21 cellular contexts compared by ENCODE assay signal in the genomic region with DNA sequence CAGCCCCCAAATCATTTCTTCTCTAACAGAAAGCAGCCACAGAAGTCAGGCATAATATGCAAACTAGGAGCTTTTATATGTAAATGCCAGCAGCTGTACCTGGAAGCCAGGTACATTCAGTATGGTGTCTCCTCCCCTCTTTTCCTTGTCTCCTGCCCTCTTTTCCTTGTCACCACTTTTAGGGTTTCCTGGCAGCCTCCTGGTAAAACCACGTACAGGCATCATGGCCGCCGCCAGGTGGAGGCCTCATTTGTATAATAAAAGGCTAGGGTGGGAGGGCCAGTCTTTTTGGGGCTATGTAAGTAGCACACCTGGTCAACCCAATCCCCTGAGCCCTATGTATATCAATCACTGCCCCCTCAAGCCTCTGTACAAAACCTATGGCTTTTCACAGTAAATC. TPM values are rescaled to one million over a fixed set of nuclear protein-coding genes. Genes with fewer than 3 reads are reported as not detected.
DNase-seq lines count a peak whose midpoint lies in the region; FAIRE-seq and TF ChIP-seq lines count a peak whose summit lies in the region.
"Had no signal": no experiment of that assay in that cellular context is flagged by ENCODE, and none has a peak within 500 bp of the region (broad histone marks: within the 10 kb centered on the region; RNA-seq: fewer than 3 reads in every experiment).

No MANE protein-coding gene starts in this region.

- H3K9ac ChIP-seq in HUES64 (ENCODE audit: low read depth, low read length) (peak overlapping the region; percentile 43; the same call in 1 of the 2 replicates), H1 (replicated peaks in 1 of 4; ENCODE audit: extremely low read depth in 1 of 4, low read depth in 3 of 4, low read length in 3 of 4) (no peak overlapping the region; a peak in 2 of 7 replicates)

- TF ChIP-seq EP300 in H1 (IDR thresholded peaks at IDR 0.05; ENCODE audit: borderline replicate concordance in 1 of 2, low read depth in 2 of 2, low read length in 2 of 2): peak in 1 of 2 experiments; percentile 47; a peak in 1 of 3 replicates

- no peak overlapping the region for H3K56ac ChIP-seq in H1 (replicated peaks; ENCODE audit: insufficient read length, low read depth, low read length)

- H3K36me3 Mint-ChIP-seq in endothelial cell (ENCODE audit: low read depth, unreplicated experiment): no peaks in the 10 kb centered on the region

- no peaks in the 10 kb centered on the region for H3K23me2 ChIP-seq in H1 (ENCODE audit: low read depth, low read length)

- H3K27ac ChIP-seq in HUES64 (ENCODE audit: low read depth, low read length) (peak overlapping the region; percentile 52), H1 (ENCODE audit: low read depth, low read length) (peak overlapping the region; percentile 66; the same call in 1 of the 2 replicates)
- H3K27ac ChIP-seq: C4-2B, HL-60, RWPE1 had no signal

- peaks cover 27% of the 10 kb centered on the region for H3K4me1 Mint-ChIP-seq in endothelial cell (ENCODE audit: unreplicated experiment)

- TF ChIP-seq POLR2A in H1 (IDR thresholded peaks at IDR 0.05; ENCODE audit: control extremely low read depth in 1 of 2, low read depth in 2 of 2, low read length in 2 of 2): no peak

- no peaks in the 10 kb centered on the region for H3K36me3 ChIP-seq in HUES64 (ENCODE audit: insufficient read depth, low read length)
- H3K36me3 ChIP-seq in H1 (ENCODE audit: control insufficient read depth in 2 of 4, insufficient read depth in 4 of 4, low read length in 3 of 4): no peaks in the 10 kb centered on the region

- TF ChIP-seq RAD21 in H1 (IDR thresholded peaks at IDR 0.05 in 1 of 2, conservative IDR thresholded peaks at IDR 0.05 in 1 of 2; ENCODE audit: low read depth in 2 of 2, low read length in 2 of 2): 0 out of 4 replicates have a peak, but pooled peaks of 1 of the 2 experiments have one; percentile 8

- DNase-seq in ELF-1 (ENCODE audit: low read depth, low spot score) (peak; percentile 60), H1 (ENCODE audit: low read depth in 1 of 2, low spot score in 2 of 2) (peak; percentile 75 to 79), iPS-NIHi7 (ENCODE audit: extremely low spot score) (peak; percentile 57), cerebellum (ENCODE audit: low spot score) (no peak), endothelial cell (ENCODE audit: low spot score) (no peak), T1000 (lab: John Stamatoyannopoulos, UW) (no peak)
- DNase-seq in activated naive CD4-positive, alpha-beta T cell treated with anti-CD3 and anti-CD28 coated beads, Interleukin-2, amount 50 U/mL, for 16 hours: no peak
- DNase-seq: GOT3, KBM-7, NCI-H1436, NCI-H2029, NCI-H2171 treated with DMSO at 0.1 percent for 48 hours, NCI-H446 treated with DMSO at 0.1 percent for 48 hours, NCI-H82, PC-3, T-cell had no signal

- H2AFZ ChIP-seq in H1 (ENCODE audit: low read length): no peak overlapping the region

- no peaks in the 10 kb centered on the region for H3K9me3 Mint-ChIP-seq in endothelial cell (ENCODE audit: unreplicated experiment)
- H3K9me3 Mint-ChIP-seq: T-cell had no signal

- no peaks in the 10 kb centered on the region for H3K79me1 ChIP-seq in H1 (ENCODE audit: low read depth, low read length)

- H2AK5ac ChIP-seq in H1 (ENCODE audit: low read depth, low read length): no peak overlapping the region

- no peak overlapping the region for H2BK120ac ChIP-seq in H1 (replicated peaks; ENCODE audit: low read depth, low read length)

- CTCF ChIA-PET in H1 (lab: Charles Lee; ENCODE audit: partially characterized antibody): interaction anchor here (1.2 to 1.6 kb wide), 2 partner anchors 13 to 105 kb away, joined by 3 to 6 read pairs; no protein-coding TSS in a partner anchor

- peaks cover 62% of the 10 kb centered on the region for H3K4me1 ChIP-seq in HUES64 (ENCODE audit: insufficient read depth, low read length)
- H3K4me1 ChIP-seq in H1 (replicated peaks in 1 of 4; ENCODE audit: control insufficient read depth in 3 of 4, insufficient read depth in 4 of 4, low read length in 3 of 4): peaks cover 10 to 30% (median 20%) of the 10 kb centered on the region in 4 experiments

- WGBS in HUES64: 43% methylated on average over 3 of the region's 3 CpGs
- WGBS in H1 (ENCODE audit: extremely low coverage in 1 of 2, insufficient coverage in 1 of 2, insufficient read length in 1 of 2, insufficient replicate concordance in 2 of 2, low coverage in 1 of 2, low lambda C conversion rate in 2 of 2, missing lambda C conversion rate in 1 of 2), 2 experiments: 10% methylated on average over 3 of the region's 3 CpGs; no CpG with 5 or more reads in 1 of the 2 experiments

- H3K79me2 ChIP-seq in H1 (ENCODE audit: control insufficient read depth in 1 of 2, insufficient read depth in 2 of 2, low read length in 2 of 2): peaks cover 3 to 71% of the 10 kb centered on the region in 2 experiments

- H4K5ac ChIP-seq in H1 (ENCODE audit: insufficient read length, low read depth, low read length): peak overlapping the region; percentile 48

- peak overlapping the region; percentile 61; the same call in 1 of the 2 replicates for H2BK5ac ChIP-seq in H1 (ENCODE audit: low read depth, low read length)

- H3K27me3 Mint-ChIP-seq in endothelial cell (ENCODE audit: unreplicated experiment): no peaks in the 10 kb centered on the region
- H3K27me3 Mint-ChIP-seq: T-cell had no signal

- no peak overlapping the region for H3K18ac ChIP-seq in H1 (ENCODE audit: extremely low read depth, low read length)

- H3K27me3 ChIP-seq in HUES64 (ENCODE audit: insufficient read depth, low read length) (no peaks in the 10 kb centered on the region), H1 (replicated peaks in 1 of 4; ENCODE audit: control insufficient read depth in 3 of 4, extremely low read depth in 1 of 4, insufficient read depth in 3 of 4, low read length in 3 of 4) (no peaks in the 10 kb centered on the region)

- POLR2A ChIA-PET in H1 (lab: Charles Lee; ENCODE audit: partially characterized antibody): interaction anchor here (1.3 kb wide), 1 partner anchor 12 kb away, joined by 3 read pairs; no protein-coding TSS in a partner anchor

- FAIRE-seq in H1 (lab: Jason Lieb, UNC): peak; percentile 98
- FAIRE-seq: HTR-8/SVneo had no signal

- H2BK12ac ChIP-seq in H1 (ENCODE audit: low read depth, low read length): no peak overlapping the region

- no peak overlapping the region for H3K4me3 Mint-ChIP-seq in endothelial cell (ENCODE audit: unreplicated experiment)
- H3K4me3 Mint-ChIP-seq: T-cell had no signal

- TF ChIP-seq CTCF in H1 (IDR thresholded peaks at IDR 0.05; ENCODE audit: control extremely low read depth in 1 of 3, insufficient read depth in 1 of 3, low read depth in 1 of 3, low read length in 3 of 3) (no peak), endothelial cell (IDR thresholded peaks at IDR 0.05; ENCODE audit: unreplicated experiment) (no peak)

- H3K4ac ChIP-seq in H1 (replicated peaks; ENCODE audit: insufficient read length, low read depth, low read length): no peak overlapping the region

- H3K14ac ChIP-seq in H1 (ENCODE audit: insufficient read length): no peak overlapping the region

- H3K23ac ChIP-seq in H1 (ENCODE audit: insufficient read length): no peak overlapping the region

- H3K4me2 ChIP-seq in H1 (ENCODE audit: insufficient read depth in 1 of 2, low read depth in 2 of 2, low read length in 2 of 2): peak overlapping the region; percentile 57 to 81

- H3K27ac Mint-ChIP-seq in endothelial cell (ENCODE audit: unreplicated experiment): no peak overlapping the region
- H3K27ac Mint-ChIP-seq: T-cell had no signal

- H4K8ac ChIP-seq in H1 (ENCODE audit: extremely low read depth, insufficient read depth, low read length): no peak overlapping the region

- H2BK15ac ChIP-seq in H1 (ENCODE audit: low read length): no peak overlapping the region

- no peaks in the 10 kb centered on the region for H4K20me1 ChIP-seq in H1 (replicated peaks in 1 of 2; ENCODE audit: control insufficient read depth in 1 of 2, insufficient read depth in 2 of 2, low read length in 2 of 2)

- no peak overlapping the region; the same call in 1 of the 2 replicates for H2BK20ac ChIP-seq in H1 (ENCODE audit: low read length)

- no peak overlapping the region for H4K91ac ChIP-seq in H1 (replicated peaks; ENCODE audit: insufficient read length, low read length)

- H3K9me3 ChIP-seq in HUES64 (ENCODE audit: insufficient read depth, low read depth, low read length) (no peaks in the 10 kb centered on the region), H1 (ENCODE audit: insufficient read depth in 2 of 2, low read depth in 1 of 2, low read length in 1 of 2) (no peaks in the 10 kb centered on the region)

- H3K4me3 ChIP-seq in HUES64 (ENCODE audit: low read length) (peak overlapping the region; percentile 27; the same call in 1 of the 2 replicates), H1 (ENCODE audit: extremely low read depth in 1 of 4, insufficient read depth in 2 of 4, low read depth in 3 of 4, low read length in 4 of 4) (peak overlapping the region in 3 of 4 experiments; percentile 3 to 49 (median 22); a peak in 2 of 8 replicates)

TF ChIP-seq in H1, 55 proteins besides CTCF, POLR2A, EP300 and RAD21 (continues in another document):
- TF ChIP-seq BRCA1 (IDR thresholded peaks at IDR 0.05; ENCODE audit: low read depth, low read length): no peak
- no peak; the same call in 1 of the 2 replicates for TF ChIP-seq POU5F1 (IDR thresholded peaks at IDR 0.05; ENCODE audit: low read depth, low read length)
- TF ChIP-seq TCF12 (IDR thresholded peaks at IDR 0.05; ENCODE audit: low read depth, low read length): peak; percentile 91
- TF ChIP-seq TAF1 (IDR thresholded peaks at IDR 0.05; ENCODE audit: low read depth, low read length): no peak
- no peak for TF ChIP-seq SIRT6 (IDR thresholded peaks at IDR 0.05; ENCODE audit: low read length)
- no peak for TF ChIP-seq SUZ12 (IDR thresholded peaks at IDR 0.05; ENCODE audit: low read length)
- no peak for TF ChIP-seq EGR1 (IDR thresholded peaks at IDR 0.05; ENCODE audit: borderline replicate concordance, low read depth, low read length)
- TF ChIP-seq YY1 (IDR thresholded peaks at IDR 0.05; ENCODE audit: low read depth, low read length): peak; percentile 95
- no peak for TF ChIP-seq BACH1 (IDR thresholded peaks at IDR 0.05; ENCODE audit: low read length)
- peak; percentile 56; the same call in 1 of the 2 replicates for TF ChIP-seq SP1 (IDR thresholded peaks at IDR 0.05; ENCODE audit: low read depth, low read length)
- no peak for TF ChIP-seq SP2 (IDR thresholded peaks at IDR 0.05; ENCODE audit: low read length)

RNA-seq across cellular contexts. Expression of gene PDZD8, which starts 28.7 kb away (rescaled TPM):
- polyA plus RNA-seq in HUES64 (2013, experiment 1 of 2): 15.0 TPM
- 18.9 TPM for polyA plus RNA-seq in HUES64 (2013, experiment 2 of 2)
- total RNA-seq in H1 (2021; fragmentation: NEBNext Ultra II Directional; extraction: Animal tissue kit (Norgen Biotek cat#: 25700)): 48.8 and 50.1 TPM in 2 replicates
- 6.7 and 10.9 TPM in 2 replicates for polyA plus RNA-seq in H1 (2011; rRNA removed)
- 14.2 TPM for polyA plus RNA-seq in H1 (2011; cell fraction: cytosol; rRNA removed)
- polyA plus RNA-seq in H1 (2011; cell fraction: nucleus; rRNA removed): 22.0 TPM
- polyA plus RNA-seq in H1 (2012, experiment 1 of 2): 16.8 to 29.7 TPM (median 21.9 TPM) in 4 replicates
- 0.97 TPM for polyA plus RNA-seq in H1 (2012, experiment 2 of 2)
- polyA plus RNA-seq in H1 (2013, experiment 1 of 2): 27.3 TPM
- 28.1 TPM for polyA plus RNA-seq in H1 (2013, experiment 2 of 2)
- 69.6 and 96.0 TPM in 2 replicates for polyA minus RNA-seq in H1 (2011; rRNA and poly(A)+ RNA removed)
- 41.8 TPM for polyA minus RNA-seq in H1 (2011; cell fraction: cytosol; rRNA and poly(A)+ RNA removed)
- polyA minus RNA-seq in H1 (2011; cell fraction: nucleus; rRNA and poly(A)+ RNA removed): 140 TPM
- total RNA-seq in cerebellum (23.0 TPM), endothelial cell (ENCODE audit: unreplicated experiment) (25.6 TPM)

Comparison
In these comparisons a context has a peak if more than half of its experiments do, and no peak if none do; other contexts are left out.
1. DNase-seq: peak in ELF-1 (single experiment), H1 (2 of 2) and iPS-NIHi7 (single experiment); none in cerebellum (single experiment), endothelial cell (single experiment), activated naive CD4-positive, alpha-beta T cell treated with anti-CD3 and anti-CD28 coated beads, Interleukin-2, amount 50 U/mL, for 16 hours (single experiment) and T1000 (single experiment).